In genomic region chr5:159905496-159905895, GRCh38 we compare ENCODE assay signal across 9 cellular contexts. TPM values are rescaled to one million over a fixed set of nuclear protein-coding genes. Genes with fewer than 3 reads are reported as not detected.
DNase-seq lines count a peak whose midpoint lies in the region; ATAC-seq and TF ChIP-seq lines count a peak whose summit lies in the region.
"Had no signal": no experiment of that assay in that cellular context is flagged by ENCODE, and none has a peak within 500 bp of the region (broad histone marks: within the 10 kb centered on the region; RNA-seq: fewer than 3 reads in every experiment).

No MANE protein-coding gene starts in this region.

- H3K4me2 ChIP-seq in smooth muscle cell = no peak overlapping the region

- no peaks in the 10 kb centered on the region for H3K36me3 ChIP-seq in smooth muscle cell (ENCODE audit: low read depth)

- peaks cover 4 to 9% (median 7%) of the 10 kb centered on the region in 3 donors for H3K27me3 Mint-ChIP-seq in CD14-positive monocyte (ENCODE audit: low read depth in 3 of 3)

- H3K4me3 Mint-ChIP-seq in CD14-positive monocyte = no peak overlapping the region
- H3K4me3 Mint-ChIP-seq: T-helper 2 cell treated with Interferon-gamma antibody and Interleukin-4, amounts not matched to agents 5 μg/mL and 100 μg/mL, for 36 hours had no signal

- no peak overlapping the region for H3K9ac ChIP-seq in smooth muscle cell (ENCODE audit: low read depth)

- H3K4me1 Mint-ChIP-seq in CD14-positive monocyte = peaks cover 20% of the 10 kb centered on the region

- no peaks in the 10 kb centered on the region for H3K9me3 Mint-ChIP-seq in CD14-positive monocyte
- H3K9me3 Mint-ChIP-seq: T-helper 2 cell treated with Interferon-gamma antibody and Interleukin-4, amounts not matched to agents 5 μg/mL and 100 μg/mL, for 36 hours had no signal

- H2AFZ ChIP-seq in smooth muscle cell (ENCODE audit: low read depth) = no peak overlapping the region

- TF ChIP-seq CTCF in smooth muscle cell (IDR thresholded peaks at IDR 0.05; ENCODE audit: borderline replicate concordance, insufficient read depth, poor library complexity, severe bottlenecking) = no peak
- no peak for TF ChIP-seq CTCF in CD14-positive monocyte (IDR thresholded peaks at IDR 0.05)

- H3K36me3 Mint-ChIP-seq in CD14-positive monocyte = no peaks in the 10 kb centered on the region

- no peaks in the 10 kb centered on the region for H4K20me1 ChIP-seq in smooth muscle cell (ENCODE audit: low read depth)

- no peaks in the 10 kb centered on the region for H3K79me2 ChIP-seq in smooth muscle cell (ENCODE audit: low read depth)

- H3K4me1 ChIP-seq in smooth muscle cell (ENCODE audit: low read depth) = peaks cover 2% of the 10 kb centered on the region

- H3K27ac ChIP-seq in epithelial cell of prostate (peak overlapping the region; percentile 41), smooth muscle cell (ENCODE audit: low read depth) (peak overlapping the region; percentile 52)

- no peak overlapping the region for H3K4me3 ChIP-seq in smooth muscle cell

- ATAC-seq in GM19467 (IDR thresholded peaks at IDR 0.05; ENCODE audit: unreplicated experiment) = no peak
- no peak for ATAC-seq in HG03039 (IDR thresholded peaks at IDR 0.05; ENCODE audit: unreplicated experiment)

- no peak overlapping the region for H3K27ac Mint-ChIP-seq in CD14-positive monocyte
- H3K27ac Mint-ChIP-seq: T-helper 2 cell treated with Interferon-gamma antibody and Interleukin-4, amounts not matched to agents 5 μg/mL and 100 μg/mL, for 36 hours had no signal

- H3K27me3 ChIP-seq in smooth muscle cell (ENCODE audit: low read depth) = peaks cover 4% of the 10 kb centered on the region

- peaks cover 9% of the 10 kb centered on the region for H3F3A ChIP-seq in smooth muscle cell (ENCODE audit: low read depth)

- intact Hi-C loops in CD14-positive monocyte (cut with micrococcal nuclease) = no loop called here

- H3K9me3 ChIP-seq in smooth muscle cell (replicated peaks; ENCODE audit: low read depth) = no peaks in the 10 kb centered on the region

- DNase-seq in HCEC 1CT (peak; percentile 88), NOMO-1 treated with DMSO at 0.1 percent for 48 hours (lab: John Stamatoyannopoulos, UW; ENCODE audit: unreplicated experiment) (peak; percentile 69), epithelial cell of prostate (ENCODE audit: low read depth, low spot score) (peak; percentile 99), smooth muscle cell (lab: John Stamatoyannopoulos, UW; ENCODE audit: unreplicated experiment) (no peak), CD14-positive monocyte (ENCODE audit: low spot score) (no peak)
- DNase-seq: NCI-H2107 had no signal

RNA-seq across cellular contexts. Expression of gene ADRA1B, which starts 10.8 kb away (rescaled TPM):
- total RNA-seq in smooth muscle cell = 0.09 and 0.36 TPM in 2 replicates
- polyA plus RNA-seq in smooth muscle cell = 0.34 and 1.2 TPM in 2 replicates
- polyA plus RNA-seq in CD14-positive monocyte = not detected

Comparison
In these comparisons a context has a peak if more than half of its experiments do, and no peak if none do; other contexts are left out.
1. DNase-seq: peak in HCEC 1CT (single experiment), NOMO-1 treated with DMSO at 0.1 percent for 48 hours (single experiment) and epithelial cell of prostate (single experiment); none in smooth muscle cell (single experiment) and CD14-positive monocyte (single experiment).